In genomic region chr15:40550381-40551037, GRCh38 we compare ENCODE assay signal across 12 cellular contexts. TPM values are rescaled to one million over a fixed set of nuclear protein-coding genes. Genes with fewer than 3 reads are reported as not detected.
DNase-seq lines count a peak whose midpoint lies in the region; ATAC-seq and TF ChIP-seq lines count a peak whose summit lies in the region.
"Had no signal": no experiment of that assay in that cellular context is flagged by ENCODE, and none has a peak within 500 bp of the region (broad histone marks: within the 10 kb centered on the region; RNA-seq: fewer than 3 reads in every experiment).

No MANE protein-coding gene starts in this region.

- no peak overlapping the region for H2BK12ac ChIP-seq in neuronal stem cell (ENCODE audit: low read length)

- H4K8ac ChIP-seq in mesendoderm (ENCODE audit: low read depth, low read length) (no peak overlapping the region), neuronal stem cell (ENCODE audit: low read depth, low read length) (no peak overlapping the region)

- H3K27ac Mint-ChIP-seq in immature natural killer cell = no peak overlapping the region
- H3K27ac Mint-ChIP-seq: activated T-helper 2 cell treated with anti-CD3 and anti-CD28 coated beads, Interferon-gamma antibody, Interleukin-2, Interleukin-4, amounts not matched to agents 10 μg/mL and 5 μg/mL and 100 μg/mL, durations not matched to agents 14 hours and 24 hours and 36 hours had no signal

- no peak overlapping the region for H2AFZ ChIP-seq in neuronal stem cell (ENCODE audit: low read length)

- no peak overlapping the region for H3K14ac ChIP-seq in neuronal stem cell (ENCODE audit: low read length)

- H3K4me3 Mint-ChIP-seq in immature natural killer cell = no peak overlapping the region

- no peak overlapping the region for H2AK5ac ChIP-seq in mesendoderm (ENCODE audit: low read length)
- H2AK5ac ChIP-seq in neuronal stem cell (ENCODE audit: low read depth, low read length) = no peak overlapping the region

- H3K27ac ChIP-seq in mesendoderm (ENCODE audit: low read depth, low read length) (no peak overlapping the region), neuronal stem cell (replicated peaks; ENCODE audit: low read length) (no peak overlapping the region)
- H3K27ac ChIP-seq: SJCRH30 had no signal

- H3K4me3 ChIP-seq in mesendoderm (ENCODE audit: low read length) (no peak overlapping the region), neuronal stem cell (ENCODE audit: low read length in 2 of 2) (no peak overlapping the region)
- H3K4me3 ChIP-seq: SJCRH30 had no signal

- H4K91ac ChIP-seq in neuronal stem cell (ENCODE audit: low read depth, low read length, poor library complexity) = no peak overlapping the region

- peak; percentile 73 for ATAC-seq in GM18505 (IDR thresholded peaks at IDR 0.05; ENCODE audit: unreplicated experiment)
- ATAC-seq in GM21526 (IDR thresholded peaks at IDR 0.05; ENCODE audit: low FRiP score, unreplicated experiment) = peak; percentile 63
- peak; percentile 62 for ATAC-seq in HG03378 (IDR thresholded peaks at IDR 0.05; ENCODE audit: unreplicated experiment)
- peak; percentile 34 for ATAC-seq in esophagus mucosa

- no peaks in the 10 kb centered on the region for H3K27me3 ChIP-seq in mesendoderm (ENCODE audit: insufficient read depth, low read length, poor library complexity)
- no peaks in the 10 kb centered on the region for H3K27me3 ChIP-seq in neuronal stem cell (ENCODE audit: control insufficient read depth in 3 of 3, insufficient read depth in 3 of 3, low read depth in 1 of 3, low read length in 3 of 3)
- H3K27me3 ChIP-seq: SJCRH30 had no signal

- no CpG with 5 or more reads among the region's 6 CpGs for WGBS in mesendoderm (ENCODE audit: extremely low coverage, insufficient coverage, low lambda C conversion rate)
- no CpG with 5 or more reads among the region's 6 CpGs for WGBS in neuronal stem cell (ENCODE audit: extremely low coverage in 2 of 2, insufficient read length in 2 of 2, insufficient replicate concordance in 1 of 2), 2 donors

- no peaks in the 10 kb centered on the region for H3K36me3 ChIP-seq in mesendoderm (ENCODE audit: control insufficient read depth, insufficient read depth, low read length)
- H3K36me3 ChIP-seq in neuronal stem cell (replicated peaks in 1 of 2; ENCODE audit: control insufficient read depth in 2 of 2, insufficient read depth in 2 of 2, low read length in 2 of 2) = peaks cover 0 to 22% of the 10 kb centered on the region in 2 donors
- H3K36me3 ChIP-seq: SJCRH30 had no signal

- H3K4me2 ChIP-seq in mesendoderm (ENCODE audit: low read length) = no peak overlapping the region
- H3K4me2 ChIP-seq in neuronal stem cell (ENCODE audit: insufficient read depth, low read length, poor library complexity, severe bottlenecking) = no peak overlapping the region

- no peaks in the 10 kb centered on the region for H3K79me2 ChIP-seq in mesendoderm (ENCODE audit: control insufficient read depth, insufficient read depth, low read length)

- peaks cover 15 to 46% (median 19%) of the 10 kb centered on the region in 3 donors for H3K36me3 Mint-ChIP-seq in immature natural killer cell

- H3K4ac ChIP-seq in mesendoderm (ENCODE audit: low read depth, low read length) (no peak overlapping the region), neuronal stem cell (ENCODE audit: low read length) (no peak overlapping the region)

- no peaks in the 10 kb centered on the region for H3K9me3 ChIP-seq in neuronal stem cell (replicated peaks in 1 of 2; ENCODE audit: control insufficient read depth in 2 of 2, insufficient read depth in 1 of 2, low read depth in 1 of 2, low read length in 2 of 2)
- H3K9me3 ChIP-seq: SJCRH30 had no signal

- H3K18ac ChIP-seq in mesendoderm (ENCODE audit: low read length) (no peak overlapping the region), neuronal stem cell (ENCODE audit: low read length) (no peak overlapping the region)

- DNase-seq in mesendoderm (no peak), neuronal stem cell (ENCODE audit: low spot score) (no peak), Kasumi-1 (lab: John Stamatoyannopoulos, UW) (no peak), immature natural killer cell (no peak)
- DNase-seq: mesenchymal stem cell; SJCRH30; stimulated activated CD4-positive, alpha-beta T cell treated with anti-CD3 and anti-CD28 coated beads, Interleukin-4, amount 100 ng/mL, for 1 hour had no signal

- no peaks in the 10 kb centered on the region for H3K79me1 ChIP-seq in mesendoderm (ENCODE audit: low read length)
- no peaks in the 10 kb centered on the region for H3K79me1 ChIP-seq in neuronal stem cell (ENCODE audit: low read depth, low read length)

- H3K23ac ChIP-seq in mesendoderm (ENCODE audit: low read length) = no peak overlapping the region
- H3K23ac ChIP-seq in neuronal stem cell (ENCODE audit: low read depth, low read length, poor library complexity) = no peak overlapping the region

- H2BK5ac ChIP-seq in mesendoderm (ENCODE audit: low read length) (no peak overlapping the region), neuronal stem cell (ENCODE audit: low read length) (no peak overlapping the region)

- no peak overlapping the region for H4K5ac ChIP-seq in mesendoderm (ENCODE audit: low read length)

- H3K27me3 Mint-ChIP-seq in immature natural killer cell (ENCODE audit: low read depth in 3 of 3) = no peaks in the 10 kb centered on the region

- no peak overlapping the region for H3K56ac ChIP-seq in mesendoderm (ENCODE audit: low read length)

- H3K9ac ChIP-seq in mesendoderm (ENCODE audit: low read length) (no peak overlapping the region), neuronal stem cell (ENCODE audit: low read depth, low read length, poor library complexity) (no peak overlapping the region)

- H2BK120ac ChIP-seq in mesendoderm (ENCODE audit: low read depth, low read length) (no peak overlapping the region), neuronal stem cell (ENCODE audit: low read depth, low read length) (no peak overlapping the region)

- H3K4me1 ChIP-seq in mesendoderm (ENCODE audit: control insufficient read depth, low read depth, low read length) (no peaks in the 10 kb centered on the region), neuronal stem cell (ENCODE audit: control insufficient read depth in 2 of 2, insufficient read depth in 1 of 2, low read depth in 1 of 2, low read length in 2 of 2) (peaks cover 1 to 9% of the 10 kb centered on the region in 2 donors)

- no peak for TF ChIP-seq POLR2A in GM18505 (IDR thresholded peaks at IDR 0.05; ENCODE audit: borderline replicate concordance, extremely low read depth, insufficient read depth, insufficient read length)

- no peaks in the 10 kb centered on the region for H3K9me3 Mint-ChIP-seq in immature natural killer cell
- H3K9me3 Mint-ChIP-seq: activated T-helper 2 cell treated with anti-CD3 and anti-CD28 coated beads, Interferon-gamma antibody, Interleukin-2, Interleukin-4, amounts not matched to agents 10 μg/mL and 5 μg/mL and 100 μg/mL, durations not matched to agents 14 hours and 24 hours and 36 hours had no signal

- H2BK15ac ChIP-seq in mesendoderm (replicated peaks; ENCODE audit: low read depth) (no peak overlapping the region), neuronal stem cell (ENCODE audit: low read length) (no peak overlapping the region)

- H3K4me1 Mint-ChIP-seq in immature natural killer cell = no peaks in the 10 kb centered on the region

RNA-seq across cellular contexts. Expression of gene CCDC32, which starts 14.3 kb away (rescaled TPM):
- 13.9 TPM for total RNA-seq in esophagus mucosa
- 9.6 TPM for polyA plus RNA-seq in mesendoderm (2013, experiment 1 of 2)
- polyA plus RNA-seq in mesendoderm (2013, experiment 2 of 2) = 8.9 TPM
- polyA plus RNA-seq in neuronal stem cell (2013, experiment 1 of 2) = 14.3 TPM
- 12.6 TPM for polyA plus RNA-seq in neuronal stem cell (2013, experiment 2 of 2)
- 10 to 100 TPM; 31.3 to 65.7 (median 45.7) TPM for polyA plus RNA-seq in immature natural killer cell

RNA-seq across cellular contexts. Expression of gene RPUSD2, which starts 18.6 kb away (rescaled TPM):
- total RNA-seq in esophagus mucosa = 5.3 TPM
- 14.7 TPM for polyA plus RNA-seq in mesendoderm (2013, experiment 1 of 2)
- polyA plus RNA-seq in mesendoderm (2013, experiment 2 of 2) = 14.1 TPM
- polyA plus RNA-seq in neuronal stem cell (2013, experiment 1 of 2) = 7.3 TPM
- polyA plus RNA-seq in neuronal stem cell (2013, experiment 2 of 2) = 7.1 TPM
- 10 to 100 TPM; 18.9 to 21.2 (median 19.1) TPM for polyA plus RNA-seq in immature natural killer cell

RNA-seq across cellular contexts. Expression of gene KNL1, which starts 43.5 kb away (rescaled TPM):
- total RNA-seq in esophagus mucosa = 8.8 TPM
- polyA plus RNA-seq in mesendoderm (2013, experiment 1 of 2) = 11.4 TPM
- polyA plus RNA-seq in mesendoderm (2013, experiment 2 of 2) = 10.9 TPM
- polyA plus RNA-seq in neuronal stem cell (2013, experiment 1 of 2) = 19.7 TPM
- polyA plus RNA-seq in neuronal stem cell (2013, experiment 2 of 2) = 18.0 TPM
- polyA plus RNA-seq in immature natural killer cell = under 1 TPM in 2 of 3 donors, not detected in 1; 0.20 to 0.38 TPM
